15 cellular contexts compared by ENCODE assay signal in genomic region chr16:3083408-3083807, GRCh38. TPM values are rescaled to one million over a fixed set of nuclear protein-coding genes. Genes with fewer than 3 reads are reported as not detected.
"Had no signal": no experiment of that assay in that cellular context is flagged by ENCODE, and none has a peak within 500 bp of the region (broad histone marks: within the 10 kb centered on the region; RNA-seq: fewer than 3 reads in every experiment).

No MANE protein-coding gene starts in this region.

RNA-seq across cellular contexts. Expression of gene ZSCAN10, which starts 15.7 kb away (rescaled TPM):
- total RNA-seq: activated B cell treated with CpG ODN at 0.5 μM for 24 hours; activated naive CD8-positive, alpha-beta T cell treated with anti-CD3 and anti-CD28 coated beads for 36 hours; activated T-helper 1 cell treated with anti-CD3 and anti-CD28 coated beads, Interleukin-12 subunit alpha, Interleukin-12 subunit beta, Interleukin-2, Interleukin-4 antibody, amounts not matched to agents 30 ng/mL and 10 ng/mL and 1 ng/mL, durations not matched to agents 14 hours and 24 hours and 36 hours; aorta; body of pancreas; chondrocyte; dermis blood vessel endothelial cell; endothelial cell of umbilical vein; esophagus squamous epithelium; fibroblast of lung; fibroblast of villous mesenchyme; glomerular endothelial cell; heart right ventricle had no signal
- polyA plus RNA-seq: aorta, endothelial cell of umbilical vein, esophagus had no signal

RNA-seq across cellular contexts. Expression of gene ZNF205, which starts 29.0 kb away (rescaled TPM):
- total RNA-seq: activated B cell treated with CpG ODN at 0.5 μM for 24 hours; activated CD4-positive, alpha-beta memory T cell treated with anti-CD3 and anti-CD28 coated beads, Interleukin-2, amount 10 ng/mL, durations not matched to agents 7 days and 5 days had no signal

RNA-seq across cellular contexts. Expression of gene MMP25, which starts 37.0 kb away (rescaled TPM):
- total RNA-seq: chondrocyte, dermis blood vessel endothelial cell, fibroblast of lung had no signal

RNA-seq across cellular contexts. Expression of gene BICDL2, which starts 46.7 kb away (rescaled TPM):
- total RNA-seq: activated B cell treated with CpG ODN at 0.5 μM for 24 hours; activated T-helper 1 cell treated with anti-CD3 and anti-CD28 coated beads, Interleukin-12 subunit alpha, Interleukin-12 subunit beta, Interleukin-2, Interleukin-4 antibody, amounts not matched to agents 30 ng/mL and 10 ng/mL and 1 ng/mL, durations not matched to agents 14 hours and 24 hours and 36 hours; chondrocyte; dermis blood vessel endothelial cell; endothelial cell of umbilical vein; fibroblast of lung; glomerular endothelial cell; heart right ventricle had no signal
- polyA plus RNA-seq: endothelial cell of umbilical vein, fibroblast of lung had no signal
